ENCODE assay signal across 1 cellular context in the genomic region with DNA sequence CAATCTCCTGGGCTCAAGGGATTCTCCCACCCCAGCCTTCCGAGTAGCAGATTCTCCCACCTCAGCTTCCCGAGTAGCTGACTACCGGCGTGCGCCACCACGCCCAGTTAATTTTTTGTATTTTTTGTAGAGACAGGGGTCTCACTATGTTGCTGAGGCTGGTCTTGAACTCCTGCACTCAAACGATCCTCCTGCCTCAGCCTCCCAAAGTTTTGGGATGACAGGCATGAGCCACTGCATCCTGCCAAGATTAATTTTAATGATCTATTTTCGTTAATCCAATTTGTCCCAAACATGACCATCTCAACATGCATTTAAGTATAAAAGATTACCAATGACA.
TF ChIP-seq lines count a peak whose summit lies in the region.

No MANE protein-coding gene starts in this region.

TF ChIP-seq in H1, 55 proteins besides CTCF, POLR2A, EP300 and RAD21:
- TF ChIP-seq, protein P1, sequence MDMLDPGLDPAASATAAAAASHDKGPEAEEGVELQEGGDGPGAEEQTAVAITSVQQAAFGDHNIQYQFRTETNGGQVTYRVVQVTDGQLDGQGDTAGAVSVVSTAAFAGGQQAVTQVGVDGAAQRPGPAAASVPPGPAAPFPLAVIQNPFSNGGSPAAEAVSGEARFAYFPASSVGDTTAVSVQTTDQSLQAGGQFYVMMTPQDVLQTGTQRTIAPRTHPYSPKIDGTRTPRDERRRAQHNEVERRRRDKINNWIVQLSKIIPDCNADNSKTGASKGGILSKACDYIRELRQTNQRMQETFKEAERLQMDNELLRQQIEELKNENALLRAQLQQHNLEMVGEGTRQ (IDR thresholded peaks at IDR 0.05; ENCODE audit: low read length): no peak
- TF ChIP-seq CEBPB (IDR thresholded peaks at IDR 0.05; ENCODE audit: low read depth, low read length) (no peak), TAF7 (optimal IDR thresholded peaks at IDR 0.05; ENCODE audit: borderline replicate concordance, low read depth, low read length) (no peak), RBBP5 (IDR thresholded peaks at IDR 0.05; ENCODE audit: borderline replicate concordance, low read depth, low read length) (no peak), RXRA (IDR thresholded peaks at IDR 0.05; ENCODE audit: insufficient read depth, low read depth, low read length) (no peak), SAP30 (IDR thresholded peaks at IDR 0.05; ENCODE audit: insufficient read depth, insufficient replicate concordance, low read length) (no peak), FOSL1 (IDR thresholded peaks at IDR 0.05; ENCODE audit: insufficient read depth, low read depth, low read length) (no peak), HDAC6 (IDR thresholded peaks at IDR 0.05; ENCODE audit: low read depth, low read length) (no peak), SIX5 (IDR thresholded peaks at IDR 0.05; ENCODE audit: low read depth, low read length) (no peak)
- TF ChIP-seq, protein P2, sequence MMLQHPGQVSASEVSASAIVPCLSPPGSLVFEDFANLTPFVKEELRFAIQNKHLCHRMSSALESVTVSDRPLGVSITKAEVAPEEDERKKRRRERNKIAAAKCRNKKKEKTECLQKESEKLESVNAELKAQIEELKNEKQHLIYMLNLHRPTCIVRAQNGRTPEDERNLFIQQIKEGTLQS (IDR thresholded peaks at IDR 0.05; ENCODE audit: insufficient read depth, low read depth, low read length): no peak
- TF ChIP-seq, protein P3, sequence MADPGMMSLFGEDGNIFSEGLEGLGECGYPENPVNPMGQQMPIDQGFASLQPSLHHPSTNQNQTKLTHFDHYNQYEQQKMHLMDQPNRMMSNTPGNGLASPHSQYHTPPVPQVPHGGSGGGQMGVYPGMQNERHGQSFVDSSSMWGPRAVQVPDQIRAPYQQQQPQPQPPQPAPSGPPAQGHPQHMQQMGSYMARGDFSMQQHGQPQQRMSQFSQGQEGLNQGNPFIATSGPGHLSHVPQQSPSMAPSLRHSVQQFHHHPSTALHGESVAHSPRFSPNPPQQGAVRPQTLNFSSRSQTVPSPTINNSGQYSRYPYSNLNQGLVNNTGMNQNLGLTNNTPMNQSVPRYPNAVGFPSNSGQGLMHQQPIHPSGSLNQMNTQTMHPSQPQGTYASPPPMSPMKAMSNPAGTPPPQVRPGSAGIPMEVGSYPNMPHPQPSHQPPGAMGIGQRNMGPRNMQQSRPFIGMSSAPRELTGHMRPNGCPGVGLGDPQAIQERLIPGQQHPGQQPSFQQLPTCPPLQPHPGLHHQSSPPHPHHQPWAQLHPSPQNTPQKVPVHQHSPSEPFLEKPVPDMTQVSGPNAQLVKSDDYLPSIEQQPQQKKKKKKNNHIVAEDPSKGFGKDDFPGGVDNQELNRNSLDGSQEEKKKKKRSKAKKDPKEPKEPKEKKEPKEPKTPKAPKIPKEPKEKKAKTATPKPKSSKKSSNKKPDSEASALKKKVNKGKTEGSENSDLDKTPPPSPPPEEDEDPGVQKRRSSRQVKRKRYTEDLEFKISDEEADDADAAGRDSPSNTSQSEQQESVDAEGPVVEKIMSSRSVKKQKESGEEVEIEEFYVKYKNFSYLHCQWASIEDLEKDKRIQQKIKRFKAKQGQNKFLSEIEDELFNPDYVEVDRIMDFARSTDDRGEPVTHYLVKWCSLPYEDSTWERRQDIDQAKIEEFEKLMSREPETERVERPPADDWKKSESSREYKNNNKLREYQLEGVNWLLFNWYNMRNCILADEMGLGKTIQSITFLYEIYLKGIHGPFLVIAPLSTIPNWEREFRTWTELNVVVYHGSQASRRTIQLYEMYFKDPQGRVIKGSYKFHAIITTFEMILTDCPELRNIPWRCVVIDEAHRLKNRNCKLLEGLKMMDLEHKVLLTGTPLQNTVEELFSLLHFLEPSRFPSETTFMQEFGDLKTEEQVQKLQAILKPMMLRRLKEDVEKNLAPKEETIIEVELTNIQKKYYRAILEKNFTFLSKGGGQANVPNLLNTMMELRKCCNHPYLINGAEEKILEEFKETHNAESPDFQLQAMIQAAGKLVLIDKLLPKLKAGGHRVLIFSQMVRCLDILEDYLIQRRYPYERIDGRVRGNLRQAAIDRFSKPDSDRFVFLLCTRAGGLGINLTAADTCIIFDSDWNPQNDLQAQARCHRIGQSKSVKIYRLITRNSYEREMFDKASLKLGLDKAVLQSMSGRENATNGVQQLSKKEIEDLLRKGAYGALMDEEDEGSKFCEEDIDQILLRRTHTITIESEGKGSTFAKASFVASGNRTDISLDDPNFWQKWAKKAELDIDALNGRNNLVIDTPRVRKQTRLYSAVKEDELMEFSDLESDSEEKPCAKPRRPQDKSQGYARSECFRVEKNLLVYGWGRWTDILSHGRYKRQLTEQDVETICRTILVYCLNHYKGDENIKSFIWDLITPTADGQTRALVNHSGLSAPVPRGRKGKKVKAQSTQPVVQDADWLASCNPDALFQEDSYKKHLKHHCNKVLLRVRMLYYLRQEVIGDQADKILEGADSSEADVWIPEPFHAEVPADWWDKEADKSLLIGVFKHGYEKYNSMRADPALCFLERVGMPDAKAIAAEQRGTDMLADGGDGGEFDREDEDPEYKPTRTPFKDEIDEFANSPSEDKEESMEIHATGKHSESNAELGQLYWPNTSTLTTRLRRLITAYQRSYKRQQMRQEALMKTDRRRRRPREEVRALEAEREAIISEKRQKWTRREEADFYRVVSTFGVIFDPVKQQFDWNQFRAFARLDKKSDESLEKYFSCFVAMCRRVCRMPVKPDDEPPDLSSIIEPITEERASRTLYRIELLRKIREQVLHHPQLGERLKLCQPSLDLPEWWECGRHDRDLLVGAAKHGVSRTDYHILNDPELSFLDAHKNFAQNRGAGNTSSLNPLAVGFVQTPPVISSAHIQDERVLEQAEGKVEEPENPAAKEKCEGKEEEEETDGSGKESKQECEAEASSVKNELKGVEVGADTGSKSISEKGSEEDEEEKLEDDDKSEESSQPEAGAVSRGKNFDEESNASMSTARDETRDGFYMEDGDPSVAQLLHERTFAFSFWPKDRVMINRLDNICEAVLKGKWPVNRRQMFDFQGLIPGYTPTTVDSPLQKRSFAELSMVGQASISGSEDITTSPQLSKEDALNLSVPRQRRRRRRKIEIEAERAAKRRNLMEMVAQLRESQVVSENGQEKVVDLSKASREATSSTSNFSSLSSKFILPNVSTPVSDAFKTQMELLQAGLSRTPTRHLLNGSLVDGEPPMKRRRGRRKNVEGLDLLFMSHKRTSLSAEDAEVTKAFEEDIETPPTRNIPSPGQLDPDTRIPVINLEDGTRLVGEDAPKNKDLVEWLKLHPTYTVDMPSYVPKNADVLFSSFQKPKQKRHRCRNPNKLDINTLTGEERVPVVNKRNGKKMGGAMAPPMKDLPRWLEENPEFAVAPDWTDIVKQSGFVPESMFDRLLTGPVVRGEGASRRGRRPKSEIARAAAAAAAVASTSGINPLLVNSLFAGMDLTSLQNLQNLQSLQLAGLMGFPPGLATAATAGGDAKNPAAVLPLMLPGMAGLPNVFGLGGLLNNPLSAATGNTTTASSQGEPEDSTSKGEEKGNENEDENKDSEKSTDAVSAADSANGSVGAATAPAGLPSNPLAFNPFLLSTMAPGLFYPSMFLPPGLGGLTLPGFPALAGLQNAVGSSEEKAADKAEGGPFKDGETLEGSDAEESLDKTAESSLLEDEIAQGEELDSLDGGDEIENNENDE (IDR thresholded peaks at IDR 0.05; ENCODE audit: insufficient replicate concordance, low read length): no peak
- TF ChIP-seq, protein P4, sequence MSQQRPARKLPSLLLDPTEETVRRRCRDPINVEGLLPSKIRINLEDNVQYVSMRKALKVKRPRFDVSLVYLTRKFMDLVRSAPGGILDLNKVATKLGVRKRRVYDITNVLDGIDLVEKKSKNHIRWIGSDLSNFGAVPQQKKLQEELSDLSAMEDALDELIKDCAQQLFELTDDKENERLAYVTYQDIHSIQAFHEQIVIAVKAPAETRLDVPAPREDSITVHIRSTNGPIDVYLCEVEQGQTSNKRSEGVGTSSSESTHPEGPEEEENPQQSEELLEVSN (IDR thresholded peaks at IDR 0.05): no peak
